17 cellular contexts compared by ENCODE assay signal in genomic region chr13:74891610-74892009, GRCh38.
DNase-seq lines count a peak whose midpoint lies in the region; ATAC-seq and TF ChIP-seq lines count a peak whose summit lies in the region.
"Had no signal": no experiment of that assay in that cellular context is flagged by ENCODE, and none has a peak within 500 bp of the region (broad histone marks: within the 10 kb centered on the region; RNA-seq: fewer than 3 reads in every experiment).

No MANE protein-coding gene starts in this region.

- in situ Hi-C loops in astrocyte of the spinal cord (cut with HindIII; ENCODE audit: low sequenced_read_pairs): no loop called here

- ATAC-seq in left ventricle myocardium superior (no peak), HG03571 (IDR thresholded peaks at IDR 0.05; ENCODE audit: unreplicated experiment) (no peak)
- ATAC-seq: stimulated activated naive CD8-positive, alpha-beta T cell treated with anti-CD3 and anti-CD28 coated beads, Interleukin-15, Interleukin-2, amounts not matched to agents 100 U/mL and 50 U/mL, for 24 hours had no signal

- H3K36me3 ChIP-seq in kidney epithelial cell (ENCODE audit: control insufficient read depth, insufficient read depth, low read length): no peaks in the 10 kb centered on the region
- H3K36me3 ChIP-seq: esophagus muscularis mucosa, SJCRH30 had no signal

- H3K27me3 ChIP-seq in kidney epithelial cell (ENCODE audit: control insufficient read depth, insufficient read depth, low read length): no peaks in the 10 kb centered on the region
- H3K27me3 ChIP-seq: esophagus muscularis mucosa, SJCRH30 had no signal

- intact Hi-C loops in left ventricle myocardium superior (cut with micrococcal nuclease): no loop called here
- intact Hi-C loops in posterior cingulate gyrus (cut with DNase I): no loop called here

- TF ChIP-seq CTCF in LNCaP clone FGC (IDR thresholded peaks at IDR 0.05; ENCODE audit: control insufficient read depth, extremely low read depth, insufficient read depth) (no peak), astrocyte of the spinal cord (IDR thresholded peaks at IDR 0.05; ENCODE audit: low read depth, low read length) (no peak), kidney epithelial cell (IDR thresholded peaks at IDR 0.05; ENCODE audit: insufficient read depth, low read length, poor library complexity, severe bottlenecking) (no peak)

- H3K4me3 ChIP-seq in LNCaP clone FGC (ENCODE audit: low read depth, low read length): no peak overlapping the region
- H3K4me3 ChIP-seq in astrocyte of the spinal cord (ENCODE audit: low read depth, low read length): no peak overlapping the region
- no peak overlapping the region for H3K4me3 ChIP-seq in kidney epithelial cell (ENCODE audit: low read depth, low read length)
- H3K4me3 ChIP-seq: esophagus muscularis mucosa, SJCRH30 had no signal

- DNase-seq in COLO829 (ENCODE audit: low spot score): peak; percentile 63
- peak; percentile 46 for DNase-seq in LNCaP clone FGC (ENCODE audit: low read depth)
- DNase-seq in astrocyte of the spinal cord (ENCODE audit: low read depth, low spot score): peak; percentile 65
- peak; percentile 28 for DNase-seq in kidney epithelial cell (ENCODE audit: low read depth)
- DNase-seq in left ventricle myocardium superior: no peak
- DNase-seq in posterior cingulate gyrus: no peak
- DNase-seq in putamen (ENCODE audit: low spot score): no peak
- DNase-seq: activated naive CD4-positive, alpha-beta T cell treated with anti-CD3 and anti-CD28 coated beads, Interleukin-2, amount 10 ng/mL, durations not matched to agents 7 days and 5 days; GDM1; H9; NCI-H774; right cardiac atrium; SJCRH30; stimulated activated CD4-positive, alpha-beta T cell treated with anti-CD3 and anti-CD28 coated beads, Interleukin-4, amount 100 ng/mL, for 4 hours; stimulated activated naive CD8-positive, alpha-beta T cell treated with anti-CD3 and anti-CD28 coated beads, Interleukin-15, Interleukin-2, amounts not matched to agents 100 U/mL and 50 U/mL, for 24 hours had no signal

Comparison
In these comparisons a context has a peak if more than half of its experiments do, and no peak if none do; other contexts are left out.
1. DNase-seq: peak in COLO829 (single experiment), LNCaP clone FGC (single experiment), astrocyte of the spinal cord (single experiment) and kidney epithelial cell (single experiment); none in left ventricle myocardium superior (single experiment), posterior cingulate gyrus (0 of 10) and putamen (single experiment).